ENCODE assay signal across 8 cellular contexts in genomic region chr4:109702950-109703663, GRCh38. TPM values are rescaled to one million over a fixed set of nuclear protein-coding genes. Genes with fewer than 3 reads are reported as not detected.
DNase-seq lines count a peak whose midpoint lies in the region; ATAC-seq and TF ChIP-seq lines count a peak whose summit lies in the region.

Gene CASP6 (minus strand): TSS chr4:109703445. CDS start chr4:109703395, 50 bp downstream.

- DNase-seq in GM23338 (ENCODE audit: low spot score) (peak; percentile 85), LHCN-M2 (ENCODE audit: low read depth) (peak; percentile 75), SJCRH30 (peak; percentile 78 to 83), foreskin fibroblast (peak; percentile 60 to 89), neural crest cell (ENCODE audit: low read depth, low spot score) (peak; percentile 71), stromal cell of bone marrow (ENCODE audit: low read depth) (peak; percentile 63)
- DNase-seq in activated gamma-delta T cell treated with anti-CD3 and anti-CD28 coated beads, Interleukin-2, amount 50 U/mL, for 16 hours (ENCODE audit: low read depth): peak; percentile 50

- no peaks in the 10 kb centered on the region for H3K4me1 ChIP-seq in ES-I3 (ENCODE audit: insufficient read depth, low read length)
- H3K4me1 ChIP-seq in GM23338 (ENCODE audit: insufficient read depth): peaks cover 16% of the 10 kb centered on the region
- peaks cover 5% of the 10 kb centered on the region; the same call in 1 of the 2 replicates for H3K4me1 ChIP-seq in SJCRH30

- H3K4me1 Mint-ChIP-seq in GM23338 (peaks cover 22% of the 10 kb centered on the region), neural crest cell (peaks cover 21% of the 10 kb centered on the region)

- H3K4me3 Mint-ChIP-seq in GM23338 (peak within 1 kb of the TSS; percentile 89), neural crest cell (peak within 1 kb of the TSS; percentile 98)

- ATAC-seq in GM23338: peak; percentile 79

- peak within 1 kb of the TSS; percentile 74 for H3K9ac ChIP-seq in ES-I3 (ENCODE audit: low read depth, low read length)

- H3K36me3 ChIP-seq in ES-I3 (ENCODE audit: insufficient read depth, low read length) (no peaks in the 10 kb centered on the region; the same call in 1 of the 2 replicates), GM23338 (ENCODE audit: insufficient read depth) (no peaks in the 10 kb centered on the region), SJCRH30 (no peaks in the 10 kb centered on the region; the same call in 1 of the 2 replicates)

- peak; percentile 53 to 59 for TF ChIP-seq CTCF in GM23338 (conservative IDR thresholded peaks at IDR 0.05; ENCODE audit: low read depth in 2 of 2)
- peak; percentile 76 for TF ChIP-seq CTCF in foreskin fibroblast (IDR thresholded peaks at IDR 0.05; ENCODE audit: low read depth, low read length)
- TF ChIP-seq CTCF in neural crest cell (conservative IDR thresholded peaks at IDR 0.05): peak; percentile 81

- peaks cover 30% of the 10 kb centered on the region for H3K79me2 ChIP-seq in GM23338 (replicated peaks; ENCODE audit: insufficient read depth)

- peak within 1 kb of the TSS; percentile 94 for H2AFZ ChIP-seq in GM23338

- H3K27me3 Mint-ChIP-seq in GM23338 (ENCODE audit: insufficient read depth, low read depth, poor library complexity) (peaks cover 10% of the 10 kb centered on the region), neural crest cell (ENCODE audit: low read depth) (no peaks in the 10 kb centered on the region)

- H3F3A ChIP-seq in GM23338 (replicated peaks; ENCODE audit: low read depth): peaks cover 11% of the 10 kb centered on the region; the same call in 1 of the 2 replicates

- H4K20me1 ChIP-seq in GM23338 (replicated peaks; ENCODE audit: insufficient read depth): peaks cover 3% of the 10 kb centered on the region; the same call in 1 of the 2 replicates

- H3K27ac Mint-ChIP-seq in GM23338 (peak within 1 kb of the TSS; percentile 95), neural crest cell (ENCODE audit: unreplicated experiment) (peak within 1 kb of the TSS; percentile 98)

- peak within 1 kb of the TSS; percentile 93 for H3K4me2 ChIP-seq in GM23338

- peak within 1 kb of the TSS; percentile 88 for H3K27ac ChIP-seq in GM23338 (ENCODE audit: low read depth)
- H3K27ac ChIP-seq in SJCRH30: peak within 1 kb of the TSS; percentile 64

- H3K4me3 ChIP-seq in GM23338: peak within 1 kb of the TSS; percentile 92
- H3K4me3 ChIP-seq in SJCRH30: peak within 1 kb of the TSS; percentile 73
- peak within 1 kb of the TSS; percentile 80 for H3K4me3 ChIP-seq in foreskin fibroblast (ENCODE audit: low read depth in 1 of 2, low read length in 2 of 2)

- no peaks in the 10 kb centered on the region for H3K9me2 ChIP-seq in GM23338 (ENCODE audit: insufficient read depth)

- H3K36me3 Mint-ChIP-seq in GM23338 (ENCODE audit: low read depth): peaks cover 15% of the 10 kb centered on the region
- peaks cover 10% of the 10 kb centered on the region for H3K36me3 Mint-ChIP-seq in neural crest cell (ENCODE audit: low read depth)

- H3K27me3 ChIP-seq in GM23338 (ENCODE audit: insufficient read depth) (no peaks in the 10 kb centered on the region), SJCRH30 (no peaks in the 10 kb centered on the region)

- H3K9me3 Mint-ChIP-seq in GM23338: no peaks in the 10 kb centered on the region
- no peaks in the 10 kb centered on the region for H3K9me3 Mint-ChIP-seq in neural crest cell

- H3K9me3 ChIP-seq in ES-I3 (ENCODE audit: control insufficient read depth, insufficient read depth, low read length) (no peaks in the 10 kb centered on the region), SJCRH30 (replicated peaks) (no peaks in the 10 kb centered on the region)

TF ChIP-seq in GM23338, 12 proteins besides CTCF, POLR2A, EP300 and RAD21:
- TF ChIP-seq POLR2AphosphoS5 (IDR thresholded peaks at IDR 0.05; ENCODE audit: low read depth): peak; percentile 63; the same call in 1 of the 2 replicates
- no peak for TF ChIP-seq JUNB (IDR thresholded peaks at IDR 0.05; ENCODE audit: unreplicated experiment)
- no peak for TF ChIP-seq EZH2phosphoT487 (IDR thresholded peaks at IDR 0.05; ENCODE audit: unreplicated experiment)

RNA-seq across cellular contexts. Expression of gene CASP6, which starts in this region (rescaled TPM):
- 30.5 and 42.3 TPM in 2 replicates for total RNA-seq in GM23338 (2014; rRNA removed; shearing (Covaris generic))
- polyA plus RNA-seq in GM23338 (2016; fragmentation: Nextera tagmentation; extraction: Ambion mirVana): 35.4 and 36.0 TPM in 2 replicates
- total RNA-seq in LHCN-M2 (2014; rRNA removed): 29.6 and 33.0 TPM in 2 replicates
- 15.7 TPM for polyA plus RNA-seq in LHCN-M2 (2012)
- 25.0 and 27.0 TPM in 2 replicates for total RNA-seq in SJCRH30 (2014; rRNA removed; shearing (Covaris generic))
- 25.4 and 28.0 TPM in 2 replicates for total RNA-seq in neural crest cell

Comparison
In these comparisons a context has a peak if more than half of its experiments do, and no peak if none do; other contexts are left out.
1. Peak in every context shown above with its lines: DNase-seq, ATAC-seq, H3K4me3 ChIP-seq and H3K27ac ChIP-seq.